1 cellular context compared by ENCODE assay signal in genomic region chr10:126685756-126686155, GRCh38.
TF ChIP-seq lines count a peak whose summit lies in the region.

No MANE protein-coding gene starts in this region.

TF ChIP-seq in H1, 55 proteins besides CTCF, POLR2A, EP300 and RAD21:
- TF ChIP-seq MAFK (IDR thresholded peaks at IDR 0.05; ENCODE audit: low read depth, low read length): no peak
- no peak for TF ChIP-seq RNF2 (IDR thresholded peaks at IDR 0.05; ENCODE audit: borderline replicate concordance, low read depth, low read length, missing control alignments, poor library complexity, severe bottlenecking)
- TF ChIP-seq NANOG (IDR thresholded peaks at IDR 0.05; ENCODE audit: insufficient read depth, low read depth, low read length, poor library complexity, severe bottlenecking): no peak
- no peak for TF ChIP-seq SP2 (IDR thresholded peaks at IDR 0.05; ENCODE audit: low read length)
- no peak for TF ChIP-seq HDAC2 (IDR thresholded peaks at IDR 0.05; ENCODE audit: borderline replicate concordance in 1 of 2, low read depth in 2 of 2, low read length in 2 of 2)
- no peak for TF ChIP-seq SIRT6 (IDR thresholded peaks at IDR 0.05; ENCODE audit: low read length)
- TF ChIP-seq KDM5A (IDR thresholded peaks at IDR 0.05; ENCODE audit: low read length): no peak
- no peak for TF ChIP-seq BACH1 (IDR thresholded peaks at IDR 0.05; ENCODE audit: low read length)
- no peak for TF ChIP-seq TAF1 (IDR thresholded peaks at IDR 0.05; ENCODE audit: low read depth, low read length)
- TF ChIP-seq EZH2 (IDR thresholded peaks at IDR 0.05; ENCODE audit: low read depth, low read length, severe bottlenecking): no peak
- no peak for TF ChIP-seq JUN (IDR thresholded peaks at IDR 0.05; ENCODE audit: low read depth, low read length)
- TF ChIP-seq TAF7 (optimal IDR thresholded peaks at IDR 0.05; ENCODE audit: borderline replicate concordance, low read depth, low read length): no peak
- no peak for TF ChIP-seq USF2 (IDR thresholded peaks at IDR 0.05; ENCODE audit: low read length)
- TF ChIP-seq FOSL1 (IDR thresholded peaks at IDR 0.05; ENCODE audit: insufficient read depth, low read depth, low read length): no peak
- no peak for TF ChIP-seq CBX8 (IDR thresholded peaks at IDR 0.05; ENCODE audit: borderline replicate concordance, low read depth, low read length)
